Comparison of ENCODE assay signal across 1 cellular context in the genomic region with DNA sequence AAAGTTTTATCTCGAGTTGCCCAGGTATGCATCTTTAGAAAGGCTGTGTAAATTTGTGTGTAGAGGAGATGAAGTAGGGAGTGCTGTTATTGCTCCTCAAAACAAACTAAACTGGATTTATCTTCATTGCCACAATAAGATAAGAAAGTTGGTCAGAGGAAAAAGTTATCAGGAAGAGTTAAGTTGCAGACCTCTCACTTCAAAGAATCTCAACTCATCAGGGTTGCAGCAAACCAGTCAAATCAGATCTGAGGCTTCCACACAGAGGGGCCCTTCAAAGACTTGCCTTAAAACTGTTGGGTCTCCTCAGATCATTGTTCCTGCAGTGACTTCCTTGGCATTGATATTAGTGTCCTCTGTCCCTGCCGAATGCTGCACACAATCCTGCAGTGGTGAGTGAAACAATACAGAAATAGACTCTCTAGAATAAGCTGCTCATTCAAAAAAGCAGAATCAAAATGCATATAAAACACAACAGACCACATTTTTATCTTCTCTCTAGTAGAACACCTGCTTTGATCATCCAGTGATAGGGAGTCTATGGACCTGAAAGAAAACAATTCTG.
TF ChIP-seq lines count a peak whose summit lies in the region.

No MANE protein-coding gene starts in this region.

TF ChIP-seq in K562, 482 proteins besides CTCF, POLR2A, EP300 and RAD21 (continued from another document):
- TF ChIP-seq, protein P1, sequence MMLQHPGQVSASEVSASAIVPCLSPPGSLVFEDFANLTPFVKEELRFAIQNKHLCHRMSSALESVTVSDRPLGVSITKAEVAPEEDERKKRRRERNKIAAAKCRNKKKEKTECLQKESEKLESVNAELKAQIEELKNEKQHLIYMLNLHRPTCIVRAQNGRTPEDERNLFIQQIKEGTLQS (IDR thresholded peaks at IDR 0.05): no peak
- TF ChIP-seq, protein P1 (CRISPR knock-in tag; conservative IDR thresholded peaks at IDR 0.05): no peak
- TF ChIP-seq CBFA2T2 (conservative IDR thresholded peaks at IDR 0.05): peak; percentile 68
- peak; percentile 84 for TF ChIP-seq CBFA2T3 (IDR thresholded peaks at IDR 0.05)
- TF ChIP-seq MCM7 (IDR thresholded peaks at IDR 0.05): no peak
- TF ChIP-seq TEAD4 (IDR thresholded peaks at IDR 0.05; ENCODE audit: low read length): peak; percentile 64
- no peak for TF ChIP-seq TEAD4 (CRISPR knock-in tag; IDR thresholded peaks at IDR 0.05; ENCODE audit: borderline replicate concordance)
- TF ChIP-seq KLF1 (tag; IDR thresholded peaks at IDR 0.05): no peak
- TF ChIP-seq PTBP1 (IDR thresholded peaks at IDR 0.05; ENCODE audit: low read depth, low read length): no peak
- no peak for TF ChIP-seq KHSRP (IDR thresholded peaks at IDR 0.05)
- peak in 1 of 2 experiments; percentile 42; a peak in 1 of 4 replicates for TF ChIP-seq HDAC1 (IDR thresholded peaks at IDR 0.05)
- peak; percentile 66 for TF ChIP-seq ARID1B (IDR thresholded peaks at IDR 0.05)
- no peak for TF ChIP-seq YY1 (IDR thresholded peaks at IDR 0.05; ENCODE audit: borderline replicate concordance in 1 of 3, control insufficient read depth in 1 of 3, extremely low read depth in 1 of 3, insufficient read depth in 3 of 3, insufficient read length in 1 of 3, insufficient replicate concordance in 2 of 3, low read depth in 1 of 3, low read length in 2 of 3)
- no peak for TF ChIP-seq CEBPB (tag; IDR thresholded peaks at IDR 0.05)
- TF ChIP-seq, protein P2, sequence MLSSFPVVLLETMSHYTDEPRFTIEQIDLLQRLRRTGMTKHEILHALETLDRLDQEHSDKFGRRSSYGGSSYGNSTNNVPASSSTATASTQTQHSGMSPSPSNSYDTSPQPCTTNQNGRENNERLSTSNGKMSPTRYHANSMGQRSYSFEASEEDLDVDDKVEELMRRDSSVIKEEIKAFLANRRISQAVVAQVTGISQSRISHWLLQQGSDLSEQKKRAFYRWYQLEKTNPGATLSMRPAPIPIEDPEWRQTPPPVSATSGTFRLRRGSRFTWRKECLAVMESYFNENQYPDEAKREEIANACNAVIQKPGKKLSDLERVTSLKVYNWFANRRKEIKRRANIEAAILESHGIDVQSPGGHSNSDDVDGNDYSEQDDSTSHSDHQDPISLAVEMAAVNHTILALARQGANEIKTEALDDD (IDR thresholded peaks at IDR 0.05): no peak
- TF ChIP-seq FOSL1 (tag; conservative IDR thresholded peaks at IDR 0.05): no peak
- TF ChIP-seq RCOR1 (IDR thresholded peaks at IDR 0.05; ENCODE audit: borderline replicate concordance in 1 of 2, low read depth in 2 of 2, low read length in 2 of 2): peak in 1 of 2 experiments; percentile 82; a peak in 2 of 4 replicates
- TF ChIP-seq ZNF830 (CRISPR knock-in tag; IDR thresholded peaks at IDR 0.05): no peak
- TF ChIP-seq, protein P3, sequence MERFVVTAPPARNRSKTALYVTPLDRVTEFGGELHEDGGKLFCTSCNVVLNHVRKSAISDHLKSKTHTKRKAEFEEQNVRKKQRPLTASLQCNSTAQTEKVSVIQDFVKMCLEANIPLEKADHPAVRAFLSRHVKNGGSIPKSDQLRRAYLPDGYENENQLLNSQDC (CRISPR knock-in tag; IDR thresholded peaks at IDR 0.05): no peak
- peak; percentile 36; the same call in 1 of the 2 replicates for TF ChIP-seq SOX6 (IDR thresholded peaks at IDR 0.05)
- TF ChIP-seq, protein P4, sequence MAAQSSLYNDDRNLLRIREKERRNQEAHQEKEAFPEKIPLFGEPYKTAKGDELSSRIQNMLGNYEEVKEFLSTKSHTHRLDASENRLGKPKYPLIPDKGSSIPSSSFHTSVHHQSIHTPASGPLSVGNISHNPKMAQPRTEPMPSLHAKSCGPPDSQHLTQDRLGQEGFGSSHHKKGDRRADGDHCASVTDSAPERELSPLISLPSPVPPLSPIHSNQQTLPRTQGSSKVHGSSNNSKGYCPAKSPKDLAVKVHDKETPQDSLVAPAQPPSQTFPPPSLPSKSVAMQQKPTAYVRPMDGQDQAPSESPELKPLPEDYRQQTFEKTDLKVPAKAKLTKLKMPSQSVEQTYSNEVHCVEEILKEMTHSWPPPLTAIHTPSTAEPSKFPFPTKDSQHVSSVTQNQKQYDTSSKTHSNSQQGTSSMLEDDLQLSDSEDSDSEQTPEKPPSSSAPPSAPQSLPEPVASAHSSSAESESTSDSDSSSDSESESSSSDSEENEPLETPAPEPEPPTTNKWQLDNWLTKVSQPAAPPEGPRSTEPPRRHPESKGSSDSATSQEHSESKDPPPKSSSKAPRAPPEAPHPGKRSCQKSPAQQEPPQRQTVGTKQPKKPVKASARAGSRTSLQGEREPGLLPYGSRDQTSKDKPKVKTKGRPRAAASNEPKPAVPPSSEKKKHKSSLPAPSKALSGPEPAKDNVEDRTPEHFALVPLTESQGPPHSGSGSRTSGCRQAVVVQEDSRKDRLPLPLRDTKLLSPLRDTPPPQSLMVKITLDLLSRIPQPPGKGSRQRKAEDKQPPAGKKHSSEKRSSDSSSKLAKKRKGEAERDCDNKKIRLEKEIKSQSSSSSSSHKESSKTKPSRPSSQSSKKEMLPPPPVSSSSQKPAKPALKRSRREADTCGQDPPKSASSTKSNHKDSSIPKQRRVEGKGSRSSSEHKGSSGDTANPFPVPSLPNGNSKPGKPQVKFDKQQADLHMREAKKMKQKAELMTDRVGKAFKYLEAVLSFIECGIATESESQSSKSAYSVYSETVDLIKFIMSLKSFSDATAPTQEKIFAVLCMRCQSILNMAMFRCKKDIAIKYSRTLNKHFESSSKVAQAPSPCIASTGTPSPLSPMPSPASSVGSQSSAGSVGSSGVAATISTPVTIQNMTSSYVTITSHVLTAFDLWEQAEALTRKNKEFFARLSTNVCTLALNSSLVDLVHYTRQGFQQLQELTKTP (IDR thresholded peaks at IDR 0.05; ENCODE audit: low read depth in 1 of 2, partially characterized antibody in 2 of 2): no peak
- no peak for TF ChIP-seq ZBTB17 (CRISPR knock-in tag; IDR thresholded peaks at IDR 0.05)
- no peak for TF ChIP-seq SREBF2 (CRISPR knock-in tag; IDR thresholded peaks at IDR 0.05)
- TF ChIP-seq ATF7 (IDR thresholded peaks at IDR 0.05): no peak
- TF ChIP-seq TAL1 (IDR thresholded peaks at IDR 0.05): peak; percentile 59
- peak; percentile 35 for TF ChIP-seq CCNT2 (IDR thresholded peaks at IDR 0.05; ENCODE audit: borderline replicate concordance, extremely low read depth, insufficient read length, low read depth, low read length)
- no peak for TF ChIP-seq IRF2 (CRISPR knock-in tag; IDR thresholded peaks at IDR 0.05)
- no peak for TF ChIP-seq TFAM (CRISPR knock-in tag; conservative IDR thresholded peaks at IDR 0.05)
- no peak for TF ChIP-seq CEBPG (CRISPR knock-in tag; IDR thresholded peaks at IDR 0.05)
- TF ChIP-seq CEBPG (tag; conservative IDR thresholded peaks at IDR 0.05 in 1 of 2, IDR thresholded peaks at IDR 0.05 in 1 of 2): no peak
- peak; percentile 55 for TF ChIP-seq TCF3 (CRISPR knock-in tag; IDR thresholded peaks at IDR 0.05)
- TF ChIP-seq BACH1 (tag; IDR thresholded peaks at IDR 0.05): no peak
- TF ChIP-seq TBP (optimal IDR thresholded peaks at IDR 0.05; ENCODE audit: low read depth, low read length): no peak
- TF ChIP-seq, protein P5, sequence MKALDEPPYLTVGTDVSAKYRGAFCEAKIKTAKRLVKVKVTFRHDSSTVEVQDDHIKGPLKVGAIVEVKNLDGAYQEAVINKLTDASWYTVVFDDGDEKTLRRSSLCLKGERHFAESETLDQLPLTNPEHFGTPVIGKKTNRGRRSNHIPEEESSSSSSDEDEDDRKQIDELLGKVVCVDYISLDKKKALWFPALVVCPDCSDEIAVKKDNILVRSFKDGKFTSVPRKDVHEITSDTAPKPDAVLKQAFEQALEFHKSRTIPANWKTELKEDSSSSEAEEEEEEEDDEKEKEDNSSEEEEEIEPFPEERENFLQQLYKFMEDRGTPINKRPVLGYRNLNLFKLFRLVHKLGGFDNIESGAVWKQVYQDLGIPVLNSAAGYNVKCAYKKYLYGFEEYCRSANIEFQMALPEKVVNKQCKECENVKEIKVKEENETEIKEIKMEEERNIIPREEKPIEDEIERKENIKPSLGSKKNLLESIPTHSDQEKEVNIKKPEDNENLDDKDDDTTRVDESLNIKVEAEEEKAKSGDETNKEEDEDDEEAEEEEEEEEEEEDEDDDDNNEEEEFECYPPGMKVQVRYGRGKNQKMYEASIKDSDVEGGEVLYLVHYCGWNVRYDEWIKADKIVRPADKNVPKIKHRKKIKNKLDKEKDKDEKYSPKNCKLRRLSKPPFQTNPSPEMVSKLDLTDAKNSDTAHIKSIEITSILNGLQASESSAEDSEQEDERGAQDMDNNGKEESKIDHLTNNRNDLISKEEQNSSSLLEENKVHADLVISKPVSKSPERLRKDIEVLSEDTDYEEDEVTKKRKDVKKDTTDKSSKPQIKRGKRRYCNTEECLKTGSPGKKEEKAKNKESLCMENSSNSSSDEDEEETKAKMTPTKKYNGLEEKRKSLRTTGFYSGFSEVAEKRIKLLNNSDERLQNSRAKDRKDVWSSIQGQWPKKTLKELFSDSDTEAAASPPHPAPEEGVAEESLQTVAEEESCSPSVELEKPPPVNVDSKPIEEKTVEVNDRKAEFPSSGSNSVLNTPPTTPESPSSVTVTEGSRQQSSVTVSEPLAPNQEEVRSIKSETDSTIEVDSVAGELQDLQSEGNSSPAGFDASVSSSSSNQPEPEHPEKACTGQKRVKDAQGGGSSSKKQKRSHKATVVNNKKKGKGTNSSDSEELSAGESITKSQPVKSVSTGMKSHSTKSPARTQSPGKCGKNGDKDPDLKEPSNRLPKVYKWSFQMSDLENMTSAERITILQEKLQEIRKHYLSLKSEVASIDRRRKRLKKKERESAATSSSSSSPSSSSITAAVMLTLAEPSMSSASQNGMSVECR (CRISPR knock-in tag; IDR thresholded peaks at IDR 0.05): no peak
- no peak for TF ChIP-seq PML (IDR thresholded peaks at IDR 0.05; ENCODE audit: low read length)
- TF ChIP-seq NCOR1 (IDR thresholded peaks at IDR 0.05): peak; percentile 37; the same call in 1 of the 2 replicates
- no peak for TF ChIP-seq ZNF23 (CRISPR knock-in tag; IDR thresholded peaks at IDR 0.05)
- no peak for TF ChIP-seq ZNF586 (CRISPR knock-in tag; conservative IDR thresholded peaks at IDR 0.05)
- TF ChIP-seq RNF2 (IDR thresholded peaks at IDR 0.05): no peak
- no peak for TF ChIP-seq SIRT6 (IDR thresholded peaks at IDR 0.05; ENCODE audit: low read depth, low read length)
- TF ChIP-seq, protein P6, sequence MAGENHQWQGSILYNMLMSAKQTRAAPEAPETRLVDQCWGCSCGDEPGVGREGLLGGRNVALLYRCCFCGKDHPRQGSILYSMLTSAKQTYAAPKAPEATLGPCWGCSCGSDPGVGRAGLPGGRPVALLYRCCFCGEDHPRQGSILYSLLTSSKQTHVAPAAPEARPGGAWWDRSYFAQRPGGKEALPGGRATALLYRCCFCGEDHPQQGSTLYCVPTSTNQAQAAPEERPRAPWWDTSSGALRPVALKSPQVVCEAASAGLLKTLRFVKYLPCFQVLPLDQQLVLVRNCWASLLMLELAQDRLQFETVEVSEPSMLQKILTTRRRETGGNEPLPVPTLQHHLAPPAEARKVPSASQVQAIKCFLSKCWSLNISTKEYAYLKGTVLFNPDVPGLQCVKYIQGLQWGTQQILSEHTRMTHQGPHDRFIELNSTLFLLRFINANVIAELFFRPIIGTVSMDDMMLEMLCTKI (IDR thresholded peaks at IDR 0.05; ENCODE audit: partially characterized antibody): no peak
- 0 out of 2 replicates have a peak, but pooled peaks have one; percentile 11 for TF ChIP-seq MTA2 (IDR thresholded peaks at IDR 0.05; ENCODE audit: low read depth)
